38 cellular contexts compared by ENCODE assay signal in genomic region chr15:51661072-51661471, GRCh38. TPM values are rescaled to one million over a fixed set of nuclear protein-coding genes. Genes with fewer than 3 reads are reported as not detected.
"Had no signal": no experiment of that assay in that cellular context is flagged by ENCODE, and none has a peak within 500 bp of the region (broad histone marks: within the 10 kb centered on the region; RNA-seq: fewer than 3 reads in every experiment).

No MANE protein-coding gene starts in this region.

- DNase-seq: Kasumi-1, MG63, MM.1S, MV-4-11, NCI-H1048, NCI-H1092, NCI-H1092 treated with DMSO at 0.1 percent for 48 hours, NCI-H1105, NCI-H1105 treated with DMSO at 0.1 percent for 48 hours, NCI-H1417, NCI-H1417 treated with DMSO at 0.1 percent for 48 hours, NCI-H1436, NCI-H1436 treated with DMSO at 0.1 percent for 48 hours, NCI-H146, NCI-H1694, NCI-H1694 treated with DMSO at 0.1 percent for 48 hours, NCI-H187, NCI-H187 treated with DMSO at 0.1 percent for 48 hours, NCI-H1930, NCI-H2029, NCI-H2029 treated with DMSO at 0.1 percent for 48 hours, NCI-H2081, NCI-H2081 treated with DMSO at 0.1 percent for 48 hours, NCI-H2107, NCI-H2171, NCI-H2171 treated with DMSO at 0.1 percent for 48 hours, NCI-H2227 treated with DMSO at 0.1 percent for 48 hours, NCI-H226, NCI-H345, NCI-H446, NCI-H446 treated with DMSO at 0.1 percent for 48 hours, NCI-H510A, NCI-H510A treated with DMSO at 0.1 percent for 48 hours, NCI-H524, NCI-H524 treated with DMSO at 0.1 percent for 48 hours had no signal

- H3K4me3 ChIP-seq: MG63 had no signal

- H3K36me3 ChIP-seq: MG63 had no signal

- H3K9me3 ChIP-seq: MG63 had no signal

RNA-seq across cellular contexts. Expression of gene SCG3, which starts 20.2 kb away (rescaled TPM):
- total RNA-seq: LHCN-M2, MCF 10A, NCI-H460 had no signal
